In the genomic region with DNA sequence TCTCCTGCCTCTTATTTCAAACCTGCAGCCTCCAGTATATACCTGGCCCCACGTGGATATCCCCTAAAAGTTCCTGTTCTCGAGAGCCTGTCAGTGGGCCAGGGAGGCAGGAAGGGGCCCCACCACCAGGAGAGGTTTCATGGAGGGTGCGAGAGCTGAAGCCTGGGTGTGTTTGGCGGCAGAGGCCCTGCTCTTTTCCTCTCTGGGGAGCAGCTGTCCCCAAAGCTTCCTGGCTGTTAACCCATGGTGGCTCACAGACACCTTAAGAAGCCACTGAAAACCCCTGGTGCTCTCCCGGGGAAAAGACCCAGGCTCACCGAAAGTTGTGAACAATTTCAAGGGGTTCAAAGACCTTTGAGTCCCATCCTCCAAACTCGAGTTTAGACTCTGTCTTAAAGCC, we compare ENCODE assay signal across 9 cellular contexts. TPM values are rescaled to one million over a fixed set of nuclear protein-coding genes. Genes with fewer than 3 reads are reported as not detected.
DNase-seq lines count a peak whose midpoint lies in the region; ATAC-seq, FAIRE-seq and TF ChIP-seq lines count a peak whose summit lies in the region.
"Had no signal": no experiment of that assay in that cellular context is flagged by ENCODE, and none has a peak within 500 bp of the region (broad histone marks: within the 10 kb centered on the region; RNA-seq: fewer than 3 reads in every experiment).

No MANE protein-coding gene starts in this region.

- H3K27ac Mint-ChIP-seq in HFFc6 = no peak overlapping the region
- peak overlapping the region; percentile 36 for H3K27ac Mint-ChIP-seq in activated CD4-positive, alpha-beta memory T cell treated with anti-CD3 and anti-CD28 coated beads, Interleukin-2, amount 10 ng/mL, durations not matched to agents 7 days and 5 days
- no peak overlapping the region for H3K27ac Mint-ChIP-seq in nephron
- no peak overlapping the region for H3K27ac Mint-ChIP-seq in Calu3 (ENCODE audit: unreplicated experiment)

- peak; percentile 51 for ATAC-seq in GM18502 (IDR thresholded peaks at IDR 0.05; ENCODE audit: poor library complexity, unreplicated experiment)

- H3K4me3 Mint-ChIP-seq in HFFc6 (peak overlapping the region; percentile 85), nephron (peak overlapping the region; percentile 79 to 84 (median 81)), Calu3 (ENCODE audit: low read depth, unreplicated experiment) (no peak overlapping the region)
- H3K4me3 Mint-ChIP-seq in activated CD4-positive, alpha-beta memory T cell treated with anti-CD3 and anti-CD28 coated beads, Interleukin-2, amount 10 ng/mL, durations not matched to agents 7 days and 5 days = peak overlapping the region; percentile 84

- intact Hi-C loops in Calu3 (cut with micrococcal nuclease; ENCODE audit: unreplicated experiment) = no loop called here

- TF ChIP-seq CTCF in HFFc6 (IDR thresholded peaks at IDR 0.05) (no peak), nephron (IDR thresholded peaks at IDR 0.05; ENCODE audit: unreplicated experiment in 3 of 3) (no peak), Calu3 (IDR thresholded peaks at IDR 0.05; ENCODE audit: unreplicated experiment) (no peak)

- CTCF ChIA-PET in activated CD4-positive, alpha-beta memory T cell treated with anti-CD3 and anti-CD28 coated beads, Interleukin-2, amount 10 ng/mL, durations not matched to agents 7 days and 5 days (lab: Charles Lee) = interaction anchor here (1.0 to 4.7 kb wide), 4 partner anchors 13 to 60 kb away, joined by 3 to 34 read pairs (median 4); a partner anchor contains a TSS
- CTCF ChIA-PET in Calu3 (lab: Charles Lee) = no interaction called here

- BruUV-seq in Calu3 (replicated peaks; lab: Mats Ljungman, UMichigan) = no TSS peak

- DNase-seq in HFFc6 (no peak), HTR-8/SVneo (ENCODE audit: insufficient read length, low spot score) (no peak), kidney tubule cell (ENCODE audit: low spot score) (no peak), Calu3 (no peak)
- DNase-seq in activated CD4-positive, alpha-beta memory T cell treated with anti-CD3 and anti-CD28 coated beads, Interleukin-2, amount 10 ng/mL, durations not matched to agents 7 days and 5 days = no peak
- no peak for DNase-seq in central memory CD4-positive, alpha-beta T cell
- DNase-seq: KG1 had no signal

- H3K36me3 Mint-ChIP-seq in HFFc6 (ENCODE audit: low read depth) = no peaks in the 10 kb centered on the region
- H3K36me3 Mint-ChIP-seq in activated CD4-positive, alpha-beta memory T cell treated with anti-CD3 and anti-CD28 coated beads, Interleukin-2, amount 10 ng/mL, durations not matched to agents 7 days and 5 days (ENCODE audit: low read depth) = no peaks in the 10 kb centered on the region
- no peaks in the 10 kb centered on the region for H3K36me3 Mint-ChIP-seq in nephron (ENCODE audit: low read depth)
- peaks cover 29% of the 10 kb centered on the region for H3K36me3 Mint-ChIP-seq in Calu3 (ENCODE audit: insufficient read depth, unreplicated experiment)

- POLR2A ChIA-PET in activated CD4-positive, alpha-beta memory T cell treated with anti-CD3 and anti-CD28 coated beads, Interleukin-2, amount 10 ng/mL, durations not matched to agents 7 days and 5 days (lab: Charles Lee) = interaction anchor here (0.8 to 2.8 kb wide), 7 partner anchors 8 to 196 kb away, joined by 3 to 30 read pairs (median 4); a partner anchor contains a TSS

- H3K9me3 Mint-ChIP-seq in HFFc6 = no peaks in the 10 kb centered on the region
- H3K9me3 Mint-ChIP-seq in activated CD4-positive, alpha-beta memory T cell treated with anti-CD3 and anti-CD28 coated beads, Interleukin-2, amount 10 ng/mL, durations not matched to agents 7 days and 5 days = no peaks in the 10 kb centered on the region
- no peaks in the 10 kb centered on the region for H3K9me3 Mint-ChIP-seq in nephron
- no peaks in the 10 kb centered on the region for H3K9me3 Mint-ChIP-seq in Calu3 (ENCODE audit: low read depth, unreplicated experiment)

- H3K4me1 Mint-ChIP-seq in HFFc6 (ENCODE audit: low read depth) (peaks cover 30% of the 10 kb centered on the region), nephron (peaks cover 28% of the 10 kb centered on the region), Calu3 (ENCODE audit: low read depth, unreplicated experiment) (peaks cover 13% of the 10 kb centered on the region)
- peaks cover 23% of the 10 kb centered on the region for H3K4me1 Mint-ChIP-seq in activated CD4-positive, alpha-beta memory T cell treated with anti-CD3 and anti-CD28 coated beads, Interleukin-2, amount 10 ng/mL, durations not matched to agents 7 days and 5 days

- FAIRE-seq in HTR-8/SVneo (lab: Jason Lieb, UNC) = no peak

- H3K27me3 Mint-ChIP-seq in HFFc6 (ENCODE audit: insufficient read depth) (peaks cover 1% of the 10 kb centered on the region), nephron (ENCODE audit: low read depth) (peaks cover 4% of the 10 kb centered on the region), Calu3 (ENCODE audit: unreplicated experiment) (no peaks in the 10 kb centered on the region)
- H3K27me3 Mint-ChIP-seq in activated CD4-positive, alpha-beta memory T cell treated with anti-CD3 and anti-CD28 coated beads, Interleukin-2, amount 10 ng/mL, durations not matched to agents 7 days and 5 days = no peaks in the 10 kb centered on the region

RNA-seq across cellular contexts. Expression of a gene that starts 1.1 kb away (rescaled TPM):
- 1 to 10 TPM; 4.3 to 9.2 (median 7.7) TPM for total RNA-seq in HFFc6 (2021; fragmentation: NEBNext Ultra II Directional; extraction: Animal tissue kit (Norgen Biotek cat#: 25700))
- 1 to 10 TPM; 5.4 to 6.1 TPM for total RNA-seq in activated CD4-positive, alpha-beta memory T cell treated with anti-CD3 and anti-CD28 coated beads, Interleukin-2, amount 10 ng/mL, durations not matched to agents 7 days and 5 days
- 1.2 and 1.6 TPM in 2 replicates for total RNA-seq in Calu3 (2022)

RNA-seq across cellular contexts. Expression of a gene that starts 17.5 kb away (rescaled TPM):
- 10 to 100 TPM; 11.3 to 22.6 (median 12.4) TPM for total RNA-seq in HFFc6 (2021; fragmentation: NEBNext Ultra II Directional; extraction: Animal tissue kit (Norgen Biotek cat#: 25700))
- 10 to 100 TPM; 15.9 to 17.1 TPM for total RNA-seq in activated CD4-positive, alpha-beta memory T cell treated with anti-CD3 and anti-CD28 coated beads, Interleukin-2, amount 10 ng/mL, durations not matched to agents 7 days and 5 days
- 23.2 and 25.4 TPM in 2 replicates for total RNA-seq in Calu3 (2022)

RNA-seq across cellular contexts. Expression of a gene that starts 34.2 kb away (rescaled TPM):
- 10 to 100 TPM; 26.3 to 33.6 (median 29.6) TPM for total RNA-seq in HFFc6 (2021; fragmentation: NEBNext Ultra II Directional; extraction: Animal tissue kit (Norgen Biotek cat#: 25700))
- under 1 TPM; 0.23 to 0.45 TPM for total RNA-seq in activated CD4-positive, alpha-beta memory T cell treated with anti-CD3 and anti-CD28 coated beads, Interleukin-2, amount 10 ng/mL, durations not matched to agents 7 days and 5 days
- 19.1 and 24.7 TPM in 2 replicates for total RNA-seq in Calu3 (2022)

RNA-seq across cellular contexts. Expression of a gene that starts 35.5 kb away (rescaled TPM):
- 100 to 1,000 TPM in 2 of 6 experiments, 10 to 100 TPM in 4; 82.3 to 119 (median 96.5) TPM for total RNA-seq in HFFc6 (2021; fragmentation: NEBNext Ultra II Directional; extraction: Animal tissue kit (Norgen Biotek cat#: 25700))
- total RNA-seq in activated CD4-positive, alpha-beta memory T cell treated with anti-CD3 and anti-CD28 coated beads, Interleukin-2, amount 10 ng/mL, durations not matched to agents 7 days and 5 days = 10 to 100 TPM; 55.5 to 59.5 TPM
- 59.2 and 64.2 TPM in 2 replicates for total RNA-seq in Calu3 (2022)

RNA-seq across cellular contexts. Expression of a gene that starts 48.5 kb away (rescaled TPM):
- under 1 TPM; 0.51 to 0.80 (median 0.65) TPM for total RNA-seq in HFFc6 (2021; fragmentation: NEBNext Ultra II Directional; extraction: Animal tissue kit (Norgen Biotek cat#: 25700))
- 1 to 10 TPM; 1.7 to 3.0 TPM for total RNA-seq in activated CD4-positive, alpha-beta memory T cell treated with anti-CD3 and anti-CD28 coated beads, Interleukin-2, amount 10 ng/mL, durations not matched to agents 7 days and 5 days
- total RNA-seq in Calu3 (2022) = 25.5 and 30.6 TPM in 2 replicates

Comparison
In these comparisons a context has a peak if more than half of its experiments do, and no peak if none do; other contexts are left out.
1. RNA of a gene that starts 34.2 kb away (total RNA-seq): 26.3 to 33.6 TPM in HFFc6 and 19.1 to 24.7 TPM in Calu3; 0.23 to 0.45 TPM in activated CD4-positive, alpha-beta memory T cell treated with anti-CD3 and anti-CD28 coated beads, Interleukin-2, amount 10 ng/mL, durations not matched to agents 7 days and 5 days; every median in the first group is over 10 times any median in the second.